In genomic region chr17:81976332-81977210, GRCh38 we compare ENCODE assay signal across 1 cellular context.
A peak's percentile ranks its signal among the peaks of the same experiment; 100 is the strongest.
TF ChIP-seq lines count a peak whose summit lies in the region.

No MANE protein-coding gene starts in this region.

TF ChIP-seq in HepG2, 621 proteins besides CTCF, POLR2A, EP300 and RAD21 (continued from another document and continues in another):
- peak; percentile 0; the same call in 1 of the 2 replicates for TF ChIP-seq NKX3-1 (CRISPR knock-in tag; IDR thresholded peaks at IDR 0.05)
- no peak for TF ChIP-seq RXRB (CRISPR knock-in tag; IDR thresholded peaks at IDR 0.05; ENCODE audit: borderline replicate concordance)
- no peak for TF ChIP-seq WIZ (CRISPR knock-in tag; IDR thresholded peaks at IDR 0.05)
- TF ChIP-seq ZNF232 (CRISPR knock-in tag; IDR thresholded peaks at IDR 0.05; ENCODE audit: borderline replicate concordance), result no peak
- TF ChIP-seq FOSL2 (CRISPR knock-in tag; IDR thresholded peaks at IDR 0.05), result peak; percentile 44; the same call in 1 of the 2 replicates
- TF ChIP-seq, protein P1, sequence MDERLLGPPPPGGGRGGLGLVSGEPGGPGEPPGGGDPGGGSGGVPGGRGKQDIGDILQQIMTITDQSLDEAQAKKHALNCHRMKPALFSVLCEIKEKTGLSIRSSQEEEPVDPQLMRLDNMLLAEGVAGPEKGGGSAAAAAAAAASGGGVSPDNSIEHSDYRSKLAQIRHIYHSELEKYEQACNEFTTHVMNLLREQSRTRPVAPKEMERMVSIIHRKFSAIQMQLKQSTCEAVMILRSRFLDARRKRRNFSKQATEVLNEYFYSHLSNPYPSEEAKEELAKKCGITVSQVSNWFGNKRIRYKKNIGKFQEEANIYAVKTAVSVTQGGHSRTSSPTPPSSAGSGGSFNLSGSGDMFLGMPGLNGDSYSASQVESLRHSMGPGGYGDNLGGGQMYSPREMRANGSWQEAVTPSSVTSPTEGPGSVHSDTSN (CRISPR knock-in tag; IDR thresholded peaks at IDR 0.05), result no peak
- no peak for TF ChIP-seq ZNF781 (CRISPR knock-in tag; IDR thresholded peaks at IDR 0.05; ENCODE audit: borderline replicate concordance, not compliant biosample characterization)
- TF ChIP-seq ZNF558 (CRISPR knock-in tag; IDR thresholded peaks at IDR 0.05; ENCODE audit: borderline replicate concordance), result no peak; the same call in 1 of the 2 replicates
- 0 out of 2 replicates have a peak, but pooled peaks have one; percentile 73 for TF ChIP-seq PAWR (CRISPR knock-in tag; IDR thresholded peaks at IDR 0.05; ENCODE audit: borderline replicate concordance)
- no peak for TF ChIP-seq SRSF9 (IDR thresholded peaks at IDR 0.05; ENCODE audit: borderline replicate concordance, insufficient read depth, low read depth, low read length, poor library complexity, severe bottlenecking)
- 0 out of 2 replicates have a peak, but pooled peaks have one; percentile 14 for TF ChIP-seq POLR2AphosphoS2 (IDR thresholded peaks at IDR 0.05; ENCODE audit: low read depth, low read length)
- TF ChIP-seq ZNF616 (CRISPR knock-in tag; IDR thresholded peaks at IDR 0.05; ENCODE audit: low read depth), result 0 out of 2 replicates have a peak, but pooled peaks have one; percentile 22
- no peak for TF ChIP-seq HDAC2 (CRISPR knock-in tag; IDR thresholded peaks at IDR 0.05)
- no peak for TF ChIP-seq HDAC6 (IDR thresholded peaks at IDR 0.05; ENCODE audit: low read depth, low read length)
- TF ChIP-seq FOXJ3 (CRISPR knock-in tag; IDR thresholded peaks at IDR 0.05; ENCODE audit: borderline replicate concordance), result no peak
- no peak; the same call in 1 of the 2 replicates for TF ChIP-seq NFIB (CRISPR knock-in tag; IDR thresholded peaks at IDR 0.05; ENCODE audit: borderline replicate concordance)
- TF ChIP-seq SAP130 (CRISPR knock-in tag; IDR thresholded peaks at IDR 0.05; ENCODE audit: low read depth), result peak; percentile 35; the same call in 1 of the 2 replicates
- peak; percentile 20; the same call in 1 of the 2 replicates for TF ChIP-seq DMAP1 (CRISPR knock-in tag; IDR thresholded peaks at IDR 0.05)
- no peak for TF ChIP-seq EZH2 (conservative IDR thresholded peaks at IDR 0.05; ENCODE audit: low read depth, low read length)
- TF ChIP-seq CC2D1A (CRISPR knock-in tag; IDR thresholded peaks at IDR 0.05), result no peak
- TF ChIP-seq, protein P2, sequence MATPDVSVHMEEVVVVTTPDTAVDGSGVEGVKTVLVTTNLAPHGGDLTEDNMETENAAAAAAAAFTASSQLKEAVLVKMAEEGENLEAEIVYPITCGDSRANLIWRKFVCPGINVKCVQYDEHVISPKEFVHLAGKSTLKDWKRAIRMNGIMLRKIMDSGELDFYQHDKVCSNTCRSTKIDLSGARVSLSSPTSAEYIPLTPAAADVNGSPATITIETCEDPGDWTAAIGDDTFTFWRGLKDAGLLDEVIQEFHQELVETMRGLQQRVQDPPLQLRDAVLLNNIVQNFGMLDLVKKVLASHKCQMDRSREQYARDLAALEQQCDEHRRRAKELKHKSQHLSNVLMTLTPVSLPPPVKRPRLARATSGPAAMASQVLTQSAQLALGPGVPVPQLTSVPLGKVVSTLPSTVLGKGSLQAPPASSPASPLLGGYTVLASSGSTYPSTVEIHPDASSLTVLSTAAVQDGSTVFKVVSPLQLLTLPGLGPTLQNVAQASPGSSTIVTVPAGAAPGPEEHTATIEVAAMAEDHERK (CRISPR knock-in tag; IDR thresholded peaks at IDR 0.05; ENCODE audit: low read depth), result no peak
- TF ChIP-seq HNF4A (CRISPR knock-in tag; IDR thresholded peaks at IDR 0.05), result no peak
- no peak; the same call in 1 of the 2 replicates for TF ChIP-seq GLI4 (CRISPR knock-in tag; IDR thresholded peaks at IDR 0.05; ENCODE audit: borderline replicate concordance)
- no peak for TF ChIP-seq RCOR2 (CRISPR knock-in tag; IDR thresholded peaks at IDR 0.05)
- no peak for TF ChIP-seq PAX8 (CRISPR knock-in tag; IDR thresholded peaks at IDR 0.05; ENCODE audit: borderline replicate concordance)
- peak; percentile 4 for TF ChIP-seq HNRNPK (IDR thresholded peaks at IDR 0.05; ENCODE audit: low read depth, low read length, poor library complexity, severe bottlenecking)
- TF ChIP-seq PLRG1 (conservative IDR thresholded peaks at IDR 0.05), result no peak
- no peak for TF ChIP-seq RAD51 (IDR thresholded peaks at IDR 0.05; ENCODE audit: borderline replicate concordance)
- TF ChIP-seq ATF7-NPFF (CRISPR knock-in tag; IDR thresholded peaks at IDR 0.05; ENCODE audit: low read depth), result peak; percentile 71; the same call in 1 of the 2 replicates
- TF ChIP-seq KDM5A (IDR thresholded peaks at IDR 0.05; ENCODE audit: borderline replicate concordance, low read length), result no peak
- TF ChIP-seq MZF1 (CRISPR knock-in tag; IDR thresholded peaks at IDR 0.05; ENCODE audit: borderline replicate concordance), result no peak
- TF ChIP-seq TEAD3 (CRISPR knock-in tag; optimal IDR thresholded peaks at IDR 0.05; ENCODE audit: borderline replicate concordance), result peak; percentile 10
- no peak for TF ChIP-seq SIX1 (CRISPR knock-in tag; IDR thresholded peaks at IDR 0.05; ENCODE audit: borderline replicate concordance)
- no peak for TF ChIP-seq ZNF207 (IDR thresholded peaks at IDR 0.05; ENCODE audit: borderline replicate concordance)
- 0 out of 2 replicates have a peak, but pooled peaks have one; percentile 72 for TF ChIP-seq CCDC6 (CRISPR knock-in tag; IDR thresholded peaks at IDR 0.05)
- no peak for TF ChIP-seq MTERF4 (CRISPR knock-in tag; IDR thresholded peaks at IDR 0.05)
- no peak for TF ChIP-seq ZNF607 (CRISPR knock-in tag; IDR thresholded peaks at IDR 0.05; ENCODE audit: borderline replicate concordance)
- TF ChIP-seq ZNF792 (CRISPR knock-in tag; IDR thresholded peaks at IDR 0.05), result peak; percentile 23; the same call in 1 of the 2 replicates
- no peak for TF ChIP-seq NFYC (CRISPR knock-in tag; IDR thresholded peaks at IDR 0.05)
- peak; percentile 61 for TF ChIP-seq RBM39 (IDR thresholded peaks at IDR 0.05; ENCODE audit: low read depth, low read length, poor library complexity, severe bottlenecking)
- TF ChIP-seq HOMEZ (CRISPR knock-in tag; IDR thresholded peaks at IDR 0.05; ENCODE audit: low read depth), result no peak
- no peak for TF ChIP-seq ZEB1 (IDR thresholded peaks at IDR 0.05; ENCODE audit: insufficient replicate concordance, low read depth)
- no peak for TF ChIP-seq CREB1 (IDR thresholded peaks at IDR 0.05)
- no peak for TF ChIP-seq CREB1 (CRISPR knock-in tag; IDR thresholded peaks at IDR 0.05)
- TF ChIP-seq ZNF644 (CRISPR knock-in tag; IDR thresholded peaks at IDR 0.05; ENCODE audit: low read depth), result no peak
- no peak for TF ChIP-seq KLF15 (CRISPR knock-in tag; IDR thresholded peaks at IDR 0.05; ENCODE audit: borderline replicate concordance)
- no peak for TF ChIP-seq KAT8 (CRISPR knock-in tag; IDR thresholded peaks at IDR 0.05)
- TF ChIP-seq GATAD1 (CRISPR knock-in tag; IDR thresholded peaks at IDR 0.05), result 0 out of 2 replicates have a peak, but pooled peaks have one; percentile 7
- no peak for TF ChIP-seq ATRX (CRISPR knock-in tag; IDR thresholded peaks at IDR 0.05; ENCODE audit: borderline replicate concordance)
- TF ChIP-seq ZNF543 (CRISPR knock-in tag; IDR thresholded peaks at IDR 0.05), result no peak; the same call in 1 of the 2 replicates
- no peak for TF ChIP-seq HNRNPLL (IDR thresholded peaks at IDR 0.05; ENCODE audit: low read depth, low read length, poor library complexity, severe bottlenecking)
- no peak; the same call in 1 of the 2 replicates for TF ChIP-seq AHR (CRISPR knock-in tag; IDR thresholded peaks at IDR 0.05)
- no peak for TF ChIP-seq ZNF615 (CRISPR knock-in tag; IDR thresholded peaks at IDR 0.05; ENCODE audit: borderline replicate concordance)
- TF ChIP-seq, protein P3, sequence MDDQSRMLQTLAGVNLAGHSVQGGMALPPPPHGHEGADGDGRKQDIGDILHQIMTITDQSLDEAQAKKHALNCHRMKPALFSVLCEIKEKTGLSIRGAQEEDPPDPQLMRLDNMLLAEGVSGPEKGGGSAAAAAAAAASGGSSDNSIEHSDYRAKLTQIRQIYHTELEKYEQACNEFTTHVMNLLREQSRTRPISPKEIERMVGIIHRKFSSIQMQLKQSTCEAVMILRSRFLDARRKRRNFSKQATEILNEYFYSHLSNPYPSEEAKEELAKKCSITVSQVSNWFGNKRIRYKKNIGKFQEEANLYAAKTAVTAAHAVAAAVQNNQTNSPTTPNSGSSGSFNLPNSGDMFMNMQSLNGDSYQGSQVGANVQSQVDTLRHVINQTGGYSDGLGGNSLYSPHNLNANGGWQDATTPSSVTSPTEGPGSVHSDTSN (CRISPR knock-in tag; IDR thresholded peaks at IDR 0.05; ENCODE audit: borderline replicate concordance), result no peak; the same call in 1 of the 2 replicates
- TF ChIP-seq ZKSCAN1 (IDR thresholded peaks at IDR 0.05; ENCODE audit: low read length), result no peak
- TF ChIP-seq ZNF674 (CRISPR knock-in tag; IDR thresholded peaks at IDR 0.05; ENCODE audit: low read depth), result no peak
- TF ChIP-seq TOPORS (CRISPR knock-in tag; IDR thresholded peaks at IDR 0.05), result no peak
- TF ChIP-seq MED1 (CRISPR knock-in tag; IDR thresholded peaks at IDR 0.05), result no peak; the same call in 1 of the 2 replicates
- no peak for TF ChIP-seq SNAI1 (CRISPR knock-in tag; IDR thresholded peaks at IDR 0.05; ENCODE audit: borderline replicate concordance)
- TF ChIP-seq, protein P4, sequence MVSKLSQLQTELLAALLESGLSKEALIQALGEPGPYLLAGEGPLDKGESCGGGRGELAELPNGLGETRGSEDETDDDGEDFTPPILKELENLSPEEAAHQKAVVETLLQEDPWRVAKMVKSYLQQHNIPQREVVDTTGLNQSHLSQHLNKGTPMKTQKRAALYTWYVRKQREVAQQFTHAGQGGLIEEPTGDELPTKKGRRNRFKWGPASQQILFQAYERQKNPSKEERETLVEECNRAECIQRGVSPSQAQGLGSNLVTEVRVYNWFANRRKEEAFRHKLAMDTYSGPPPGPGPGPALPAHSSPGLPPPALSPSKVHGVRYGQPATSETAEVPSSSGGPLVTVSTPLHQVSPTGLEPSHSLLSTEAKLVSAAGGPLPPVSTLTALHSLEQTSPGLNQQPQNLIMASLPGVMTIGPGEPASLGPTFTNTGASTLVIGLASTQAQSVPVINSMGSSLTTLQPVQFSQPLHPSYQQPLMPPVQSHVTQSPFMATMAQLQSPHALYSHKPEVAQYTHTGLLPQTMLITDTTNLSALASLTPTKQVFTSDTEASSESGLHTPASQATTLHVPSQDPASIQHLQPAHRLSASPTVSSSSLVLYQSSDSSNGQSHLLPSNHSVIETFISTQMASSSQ (IDR thresholded peaks at IDR 0.05; ENCODE audit: low read depth), result no peak
- TF ChIP-seq, protein P4 (CRISPR knock-in tag; IDR thresholded peaks at IDR 0.05; ENCODE audit: borderline replicate concordance), result no peak
- 0 out of 2 replicates have a peak, but pooled peaks have one; percentile 16 for TF ChIP-seq ZNF678 (CRISPR knock-in tag; IDR thresholded peaks at IDR 0.05)
- TF ChIP-seq ZNF550 (CRISPR knock-in tag; IDR thresholded peaks at IDR 0.05; ENCODE audit: borderline replicate concordance), result no peak
- TF ChIP-seq PHB2 (IDR thresholded peaks at IDR 0.05; ENCODE audit: partially characterized antibody), result no peak
- peak; percentile 77; the same call in 1 of the 2 replicates for TF ChIP-seq ZFYVE20 (CRISPR knock-in tag; IDR thresholded peaks at IDR 0.05; ENCODE audit: borderline replicate concordance, low read depth)
- TF ChIP-seq PCBP2 (optimal IDR thresholded peaks at IDR 0.05; ENCODE audit: low read depth, low read length, poor library complexity, severe bottlenecking), result no peak
- TF ChIP-seq, protein P5, sequence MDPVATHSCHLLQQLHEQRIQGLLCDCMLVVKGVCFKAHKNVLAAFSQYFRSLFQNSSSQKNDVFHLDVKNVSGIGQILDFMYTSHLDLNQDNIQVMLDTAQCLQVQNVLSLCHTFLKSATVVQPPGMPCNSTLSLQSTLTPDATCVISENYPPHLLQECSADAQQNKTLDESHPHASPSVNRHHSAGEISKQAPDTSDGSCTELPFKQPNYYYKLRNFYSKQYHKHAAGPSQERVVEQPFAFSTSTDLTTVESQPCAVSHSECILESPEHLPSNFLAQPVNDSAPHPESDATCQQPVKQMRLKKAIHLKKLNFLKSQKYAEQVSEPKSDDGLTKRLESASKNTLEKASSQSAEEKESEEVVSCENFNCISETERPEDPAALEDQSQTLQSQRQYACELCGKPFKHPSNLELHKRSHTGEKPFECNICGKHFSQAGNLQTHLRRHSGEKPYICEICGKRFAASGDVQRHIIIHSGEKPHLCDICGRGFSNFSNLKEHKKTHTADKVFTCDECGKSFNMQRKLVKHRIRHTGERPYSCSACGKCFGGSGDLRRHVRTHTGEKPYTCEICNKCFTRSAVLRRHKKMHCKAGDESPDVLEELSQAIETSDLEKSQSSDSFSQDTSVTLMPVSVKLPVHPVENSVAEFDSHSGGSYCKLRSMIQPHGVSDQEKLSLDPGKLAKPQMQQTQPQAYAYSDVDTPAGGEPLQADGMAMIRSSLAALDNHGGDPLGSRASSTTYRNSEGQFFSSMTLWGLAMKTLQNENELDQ (CRISPR knock-in tag; IDR thresholded peaks at IDR 0.05; ENCODE audit: borderline replicate concordance), result no peak
